ENCODE assay signal across 6 cellular contexts in the genomic region with DNA sequence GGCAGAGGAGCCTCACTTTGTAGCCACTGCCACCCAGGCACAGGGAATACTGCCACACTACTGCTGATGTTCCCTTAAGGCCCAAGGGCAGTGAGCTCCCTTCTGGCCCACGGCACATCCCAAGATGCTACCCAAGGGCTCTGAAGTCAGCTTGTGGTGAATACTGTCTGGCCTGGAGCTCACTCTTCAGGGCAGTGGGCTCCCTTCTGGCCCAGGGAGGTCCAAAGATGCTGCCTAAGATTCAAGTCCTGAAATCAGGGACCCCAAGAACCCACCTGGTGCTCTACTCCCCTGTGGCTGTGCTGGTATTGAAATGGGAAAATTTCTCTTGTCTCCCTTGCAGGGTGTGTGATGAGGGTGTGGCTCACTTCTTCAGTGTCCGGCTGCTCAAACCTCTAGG.
"Had no signal": no experiment of that assay in that cellular context is flagged by ENCODE, and none has a peak within 500 bp of the region (broad histone marks: within the 10 kb centered on the region; RNA-seq: fewer than 3 reads in every experiment).

No MANE protein-coding gene starts in this region.

- H3K4me3 ChIP-seq: GM23338 had no signal

- DNase-seq: H9, HCEC 1CT, IMR-90 had no signal

- FAIRE-seq: H1, H54 had no signal

- ATAC-seq: GM23338 had no signal
